8 cellular contexts compared by ENCODE assay signal in genomic region chr15:58770857-58771620, GRCh38. TPM values are rescaled to one million over a fixed set of nuclear protein-coding genes. Genes with fewer than 3 reads are reported as not detected.
DNase-seq lines count a peak whose midpoint lies in the region; ATAC-seq and TF ChIP-seq lines count a peak whose summit lies in the region.

Gene MINDY2, plus strand, starts transcription at chr15:58771302. Its CDS starts 94 bp downstream, at chr15:58771396.

- H3K9me3 ChIP-seq in RWPE2 (ENCODE audit: severe bottlenecking): no peaks in the 10 kb centered on the region

- H3K36me3 ChIP-seq in RWPE2 (ENCODE audit: low read depth): 0 out of 2 replicates have a peak, but pooled peaks cover 3% of the 10 kb centered on the region

- peak within 1 kb of the TSS; percentile 73 for H3K27ac ChIP-seq in RWPE2 (ENCODE audit: poor library complexity, severe bottlenecking)

- H3K4me3 ChIP-seq in RWPE2 (ENCODE audit: severe bottlenecking) (peak within 1 kb of the TSS; percentile 69), fibroblast of mammary gland (ENCODE audit: control insufficient read depth, low read depth, low read length) (peak within 1 kb of the TSS; percentile 90)

- DNase-seq in ELR (ENCODE audit: low read depth): peak; percentile 98
- peak; percentile 98 for DNase-seq in H4 (ENCODE audit: low spot score)
- peak; percentile 100 for DNase-seq in LoVo (ENCODE audit: low spot score)
- DNase-seq in RWPE2 (ENCODE audit: low spot score): peak; percentile 100
- peak; percentile 94 for DNase-seq in activated T-helper 2 cell treated with anti-CD3 and anti-CD28 coated beads, Interferon-gamma antibody, Interleukin-2, Interleukin-4, amounts not matched to agents 10 μg/mL and 5 μg/mL and 100 μg/mL, durations not matched to agents 14 hours and 24 hours and 36 hours (ENCODE audit: low spot score)
- DNase-seq in fibroblast of mammary gland (ENCODE audit: low read depth): peak; percentile 98
- peak; percentile 83 to 96 (median 90) for DNase-seq in naive thymus-derived CD8-positive, alpha-beta T cell
- peak; percentile 79 to 89 (median 88) for DNase-seq in stimulated activated naive CD4-positive, alpha-beta T cell (lab: John Stamatoyannopoulos, UW)

- TF ChIP-seq CTCF in RWPE2 (IDR thresholded peaks at IDR 0.05; ENCODE audit: poor library complexity, severe bottlenecking) (peak; percentile 58), fibroblast of mammary gland (conservative IDR thresholded peaks at IDR 0.05; ENCODE audit: control insufficient read depth, insufficient read depth, low read depth, low read length) (no peak)

- intact Hi-C loops in activated T-helper 2 cell treated with anti-CD3 and anti-CD28 coated beads, Interferon-gamma antibody, Interleukin-2, Interleukin-4, amounts not matched to agents 10 μg/mL and 5 μg/mL and 100 μg/mL, durations not matched to agents 14 hours and 24 hours and 36 hours (cut with micrococcal nuclease): loop anchor here (1.0 to 5.0 kb wide), 4 partner anchors 21 to 544 kb away; partner anchors contain the start of gene SLTM

- H3K4me3 Mint-ChIP-seq in activated T-helper 2 cell treated with anti-CD3 and anti-CD28 coated beads, Interferon-gamma antibody, Interleukin-2, Interleukin-4, amounts not matched to agents 10 μg/mL and 5 μg/mL and 100 μg/mL, durations not matched to agents 14 hours and 24 hours and 36 hours (ENCODE audit: low read depth): no peak within 1 kb of the TSS
- H3K4me3 Mint-ChIP-seq in naive thymus-derived CD8-positive, alpha-beta T cell: peak within 1 kb of the TSS in 2 of 10 donors; percentile 4 to 90

- H3K9me3 Mint-ChIP-seq in activated T-helper 2 cell treated with anti-CD3 and anti-CD28 coated beads, Interferon-gamma antibody, Interleukin-2, Interleukin-4, amounts not matched to agents 10 μg/mL and 5 μg/mL and 100 μg/mL, durations not matched to agents 14 hours and 24 hours and 36 hours: no peaks in the 10 kb centered on the region
- H3K9me3 Mint-ChIP-seq in naive thymus-derived CD8-positive, alpha-beta T cell: no peaks in the 10 kb centered on the region

- peaks cover 16% of the 10 kb centered on the region for H3K4me1 ChIP-seq in RWPE2 (ENCODE audit: insufficient read depth, poor library complexity, severe bottlenecking)

- peak; percentile 93 for ATAC-seq in RWPE2 (ENCODE audit: low read depth)
- peak; percentile 92 to 94 for ATAC-seq in naive thymus-derived CD8-positive, alpha-beta T cell

- peak within 1 kb of the TSS; percentile 83 for H3K27ac Mint-ChIP-seq in activated T-helper 2 cell treated with anti-CD3 and anti-CD28 coated beads, Interferon-gamma antibody, Interleukin-2, Interleukin-4, amounts not matched to agents 10 μg/mL and 5 μg/mL and 100 μg/mL, durations not matched to agents 14 hours and 24 hours and 36 hours
- peak within 1 kb of the TSS; percentile 87 to 97 (median 96) for H3K27ac Mint-ChIP-seq in naive thymus-derived CD8-positive, alpha-beta T cell

- no peaks in the 10 kb centered on the region for H3K27me3 Mint-ChIP-seq in activated T-helper 2 cell treated with anti-CD3 and anti-CD28 coated beads, Interferon-gamma antibody, Interleukin-2, Interleukin-4, amounts not matched to agents 10 μg/mL and 5 μg/mL and 100 μg/mL, durations not matched to agents 14 hours and 24 hours and 36 hours (ENCODE audit: low read depth)
- H3K27me3 Mint-ChIP-seq in naive thymus-derived CD8-positive, alpha-beta T cell: no peaks in the 10 kb centered on the region

- POLR2A ChIA-PET in naive thymus-derived CD8-positive, alpha-beta T cell (lab: Charles Lee): interaction anchor here (0.5 to 3.5 kb wide), 9 partner anchors 12 to 918 kb away, joined by 3 to 83 read pairs (median 4); partner anchors contain the start of genes ADAM10, BNIP2 and SLTM

- H3K4me1 Mint-ChIP-seq in activated T-helper 2 cell treated with anti-CD3 and anti-CD28 coated beads, Interferon-gamma antibody, Interleukin-2, Interleukin-4, amounts not matched to agents 10 μg/mL and 5 μg/mL and 100 μg/mL, durations not matched to agents 14 hours and 24 hours and 36 hours (ENCODE audit: low read depth): peaks cover 20% of the 10 kb centered on the region
- H3K4me1 Mint-ChIP-seq in naive thymus-derived CD8-positive, alpha-beta T cell: peaks cover 6 to 20% (median 13%) of the 10 kb centered on the region in 4 donors

- no peaks in the 10 kb centered on the region for H3K36me3 Mint-ChIP-seq in activated T-helper 2 cell treated with anti-CD3 and anti-CD28 coated beads, Interferon-gamma antibody, Interleukin-2, Interleukin-4, amounts not matched to agents 10 μg/mL and 5 μg/mL and 100 μg/mL, durations not matched to agents 14 hours and 24 hours and 36 hours (ENCODE audit: low read depth)
- no peaks in the 10 kb centered on the region for H3K36me3 Mint-ChIP-seq in naive thymus-derived CD8-positive, alpha-beta T cell

- H3K27me3 ChIP-seq in RWPE2 (ENCODE audit: insufficient read depth, poor library complexity, severe bottlenecking): no peaks in the 10 kb centered on the region

RNA-seq across cellular contexts. Expression of gene MINDY2, which starts in this region (rescaled TPM):
- 2.5 and 3.4 TPM in 2 replicates for total RNA-seq in H4 (2014; rRNA removed; shearing (Covaris generic))
- 10.7 and 11.6 TPM in 2 replicates for total RNA-seq in activated T-helper 2 cell treated with anti-CD3 and anti-CD28 coated beads, Interferon-gamma antibody, Interleukin-2, Interleukin-4, amounts not matched to agents 10 μg/mL and 5 μg/mL and 100 μg/mL, durations not matched to agents 14 hours and 24 hours and 36 hours
- 10 to 100 TPM; 11.1 to 11.5 TPM for total RNA-seq in naive thymus-derived CD8-positive, alpha-beta T cell
- 1 to 10 TPM; 8.5 to 9.5 (median 9.4) TPM for polyA plus RNA-seq in naive thymus-derived CD8-positive, alpha-beta T cell

Comparison
In these comparisons a context has a peak if more than half of its experiments do, and no peak if none do; other contexts are left out.
1. Peak in every context shown above with its lines: DNase-seq, ATAC-seq, H3K4me3 ChIP-seq and H3K27ac ChIP-seq.